11 cellular contexts compared by ENCODE assay signal in the genomic region with DNA sequence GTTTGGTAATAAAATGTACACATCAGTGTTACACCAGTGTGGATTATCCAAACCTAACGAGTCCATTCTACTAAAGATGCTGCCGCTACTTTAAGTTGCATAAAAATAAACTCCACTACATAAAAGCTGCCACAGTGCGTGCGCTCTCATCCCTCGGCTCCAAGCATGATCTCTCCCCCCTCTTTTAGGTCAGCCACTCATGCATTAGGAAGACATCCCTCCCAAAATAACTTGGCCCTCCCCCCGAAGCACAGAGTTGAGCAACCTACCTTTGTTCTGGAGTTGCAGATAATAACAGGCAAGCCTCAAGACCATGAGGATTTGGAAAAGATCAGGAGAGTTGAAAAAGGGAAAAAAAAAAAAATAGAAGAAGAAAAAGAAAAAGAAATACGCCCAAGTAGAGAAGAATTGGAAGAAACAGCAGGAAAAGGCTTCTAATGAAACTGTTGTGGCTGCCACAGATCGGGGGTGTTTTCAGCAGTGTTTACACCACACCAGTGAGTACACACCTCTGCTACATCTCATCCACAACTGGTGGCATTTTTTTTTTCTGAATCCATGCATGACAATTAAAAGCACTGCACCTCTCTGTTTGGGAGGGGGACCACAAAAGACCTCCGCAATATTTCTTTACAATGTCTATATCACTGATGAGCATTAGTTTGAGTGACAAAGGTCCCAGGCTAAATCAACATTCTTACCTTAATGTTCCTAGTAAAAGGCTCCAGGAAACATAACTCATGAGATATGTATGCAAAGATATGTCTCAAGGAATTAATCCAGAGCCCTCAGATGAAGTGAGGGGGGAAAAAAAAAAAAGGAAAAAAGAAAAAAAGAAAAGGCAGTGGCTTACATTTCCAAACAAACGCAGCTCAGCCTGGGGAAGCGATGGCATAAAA.
A peak's percentile ranks its signal among the peaks of the same experiment; 100 is the strongest.
DNase-seq lines count a peak whose midpoint lies in the region; TF ChIP-seq lines count a peak whose summit lies in the region.
"Had no signal": no experiment of that assay in that cellular context is flagged by ENCODE, and none has a peak within 500 bp of the region (broad histone marks: within the 10 kb centered on the region; RNA-seq: fewer than 3 reads in every experiment).

No MANE protein-coding gene starts in this region.

- H3K27me3 ChIP-seq in colonic mucosa (no peaks in the 10 kb centered on the region), mesenchymal stem cell (ENCODE audit: control insufficient read depth in 1 of 2, insufficient read depth in 1 of 2, low read length in 2 of 2) (no peaks in the 10 kb centered on the region), transverse colon (no peaks in the 10 kb centered on the region)

- peaks cover 4% of the 10 kb centered on the region for H3K36me3 Mint-ChIP-seq in T-helper 2 cell treated with Interferon-gamma antibody and Interleukin-4, amounts not matched to agents 5 μg/mL and 100 μg/mL, for 36 hours (ENCODE audit: low read depth)
- H3K36me3 Mint-ChIP-seq in activated T-helper 1 cell treated with anti-CD3 and anti-CD28 coated beads, Interleukin-12 subunit alpha, Interleukin-12 subunit beta, Interleukin-2, Interleukin-4 antibody, amounts not matched to agents 30 ng/mL and 10 ng/mL and 1 ng/mL, durations not matched to agents 14 hours and 24 hours and 36 hours (ENCODE audit: low read depth), result no peaks in the 10 kb centered on the region

- H3K18ac ChIP-seq in mesenchymal stem cell (ENCODE audit: low read depth in 1 of 2, low read length in 2 of 2), result peak overlapping the region in 1 of 2 experiments; percentile 64

- in situ Hi-C loops in transverse colon (cut with MboI; ENCODE audit: low pct_ligation_motif_present in 1 of 4, low pct_unique_long_range_greater_than_20kb in 1 of 4, low sequenced_read_pairs in 3 of 4), result no loop called here

- TF ChIP-seq POLR2A in transverse colon (IDR thresholded peaks at IDR 0.05), result no peak

- no peak overlapping the region for H3K23ac ChIP-seq in mesenchymal stem cell (ENCODE audit: low read length in 2 of 2)

- no peak overlapping the region for H3K9ac ChIP-seq in colonic mucosa (ENCODE audit: low read depth in 2 of 2, low read length in 2 of 2)
- peak overlapping the region; percentile 85 for H3K9ac ChIP-seq in mesenchymal stem cell (ENCODE audit: low read length)

- H3K4me1 ChIP-seq in colonic mucosa, result no peaks in the 10 kb centered on the region
- H3K4me1 ChIP-seq in mesenchymal stem cell (ENCODE audit: control insufficient read depth, insufficient read depth, low read depth, low read length), result peaks cover 10% of the 10 kb centered on the region
- H3K4me1 ChIP-seq in transverse colon, result peaks cover 0 to 18% (median 7%) of the 10 kb centered on the region in 4 donors

- H3K27ac Mint-ChIP-seq in T-helper 2 cell treated with Interferon-gamma antibody and Interleukin-4, amounts not matched to agents 5 μg/mL and 100 μg/mL, for 36 hours, result peak overlapping the region; percentile 41
- H3K27ac Mint-ChIP-seq in activated T-helper 1 cell treated with anti-CD3 and anti-CD28 coated beads, Interleukin-12 subunit alpha, Interleukin-12 subunit beta, Interleukin-2, Interleukin-4 antibody, amounts not matched to agents 30 ng/mL and 10 ng/mL and 1 ng/mL, durations not matched to agents 14 hours and 24 hours and 36 hours, result no peak overlapping the region

- H2BK5ac ChIP-seq in mesenchymal stem cell (ENCODE audit: low read depth, low read length, poor library complexity, severe bottlenecking), result no peak overlapping the region

- H3K4me3 ChIP-seq in colonic mucosa, result no peak overlapping the region
- peak overlapping the region in 1 of 2 experiments; percentile 70 for H3K4me3 ChIP-seq in mesenchymal stem cell (ENCODE audit: insufficient read depth in 1 of 2, low read depth in 1 of 2, low read length in 2 of 2)
- peak overlapping the region in 3 of 4 donors; percentile 10 to 30 (median 15) for H3K4me3 ChIP-seq in transverse colon

- H2AK5ac ChIP-seq in mesenchymal stem cell (ENCODE audit: low read length, severe bottlenecking), result peak overlapping the region; percentile 46

- H2AFZ ChIP-seq in mesenchymal stem cell (ENCODE audit: low read depth, low read length), result no peak overlapping the region

- H3K27me3 Mint-ChIP-seq in T-helper 2 cell treated with Interferon-gamma antibody and Interleukin-4, amounts not matched to agents 5 μg/mL and 100 μg/mL, for 36 hours (ENCODE audit: low read depth), result no peaks in the 10 kb centered on the region
- H3K27me3 Mint-ChIP-seq in activated T-helper 1 cell treated with anti-CD3 and anti-CD28 coated beads, Interleukin-12 subunit alpha, Interleukin-12 subunit beta, Interleukin-2, Interleukin-4 antibody, amounts not matched to agents 30 ng/mL and 10 ng/mL and 1 ng/mL, durations not matched to agents 14 hours and 24 hours and 36 hours (ENCODE audit: insufficient read depth), result peaks cover 18% of the 10 kb centered on the region

- H4K91ac ChIP-seq in mesenchymal stem cell (ENCODE audit: low read length), result no peak overlapping the region

- H4K8ac ChIP-seq in mesenchymal stem cell (ENCODE audit: low read length), result peak overlapping the region; percentile 32

- intact Hi-C loops in colonic mucosa (cut with DNase I) (no loop called here), transverse colon (cut with DNase I; ENCODE audit: low total_unique reads) (loop anchor here (5.0 to 10.0 kb wide), 2 partner anchors 110 to 177 kb away; no protein-coding TSS in a partner anchor)
- intact Hi-C loops in activated T-helper 1 cell treated with anti-CD3 and anti-CD28 coated beads, Interleukin-12 subunit alpha, Interleukin-12 subunit beta, Interleukin-2, Interleukin-4 antibody, amounts not matched to agents 30 ng/mL and 10 ng/mL and 1 ng/mL, durations not matched to agents 14 hours and 24 hours and 36 hours (cut with micrococcal nuclease), result no loop called here

- H3K4me2 ChIP-seq in mesenchymal stem cell (ENCODE audit: low read length, poor library complexity, severe bottlenecking), result peak overlapping the region; percentile 42

- peaks cover 21% of the 10 kb centered on the region for H3K79me1 ChIP-seq in mesenchymal stem cell (replicated peaks; ENCODE audit: low read length, poor library complexity, severe bottlenecking)

- no peaks in the 10 kb centered on the region for H3K9me3 ChIP-seq in colonic mucosa
- H3K9me3 ChIP-seq in mesenchymal stem cell (ENCODE audit: control insufficient read depth, low read length), result no peaks in the 10 kb centered on the region
- no peaks in the 10 kb centered on the region for H3K9me3 ChIP-seq in transverse colon

- no peak for DNase-seq in T-helper 2 cell treated with Interferon-gamma antibody and Interleukin-4, amounts not matched to agents 5 μg/mL and 100 μg/mL, for 36 hours (ENCODE audit: low spot score)
- DNase-seq in T-helper 2 cell (no peak), colonic mucosa (no peak), mesenchymal stem cell (peak; percentile 61), transverse colon (peak; percentile 39), EL (no peak), SIG-M5 (lab: John Stamatoyannopoulos, UW) (no peak)
- DNase-seq in activated T-helper 1 cell treated with anti-CD3 and anti-CD28 coated beads, Interleukin-12 subunit alpha, Interleukin-12 subunit beta, Interleukin-2, Interleukin-4 antibody, amounts not matched to agents 30 ng/mL and 10 ng/mL and 1 ng/mL, durations not matched to agents 14 hours and 24 hours and 36 hours (ENCODE audit: low spot score), result no peak
- DNase-seq: activated gamma-delta T cell, NCI-H2171, small intestine had no signal

- no peak overlapping the region for H2BK120ac ChIP-seq in mesenchymal stem cell (ENCODE audit: low read depth, low read length)

- peak overlapping the region in 1 of 2 experiments; percentile 38 for H2BK12ac ChIP-seq in mesenchymal stem cell (ENCODE audit: low read length in 2 of 2)

- H3K27ac ChIP-seq in colonic mucosa (peak overlapping the region; percentile 8), mesenchymal stem cell (ENCODE audit: low read length, poor library complexity, severe bottlenecking) (peak overlapping the region; percentile 77), transverse colon (peak overlapping the region; percentile 55 to 76 (median 67))

- no peak for TF ChIP-seq EP300 in transverse colon (IDR thresholded peaks at IDR 0.05; ENCODE audit: low read depth)

- 38% methylated on average over 11 of the region's 11 CpGs for WGBS in mesenchymal stem cell
- WGBS in transverse colon (ENCODE audit: low coverage in 1 of 2), 2 donors, result 70 to 72% methylated on average over 9 to 11 of the region's 11 CpGs

- H3K36me3 ChIP-seq in colonic mucosa, result no peaks in the 10 kb centered on the region
- H3K36me3 ChIP-seq in mesenchymal stem cell (ENCODE audit: control insufficient read depth in 1 of 2, insufficient read depth in 2 of 2, low read depth in 1 of 2, low read length in 2 of 2), result no peaks in the 10 kb centered on the region
- H3K36me3 ChIP-seq in transverse colon, result no peaks in the 10 kb centered on the region

- H3K9me3 Mint-ChIP-seq in T-helper 2 cell treated with Interferon-gamma antibody and Interleukin-4, amounts not matched to agents 5 μg/mL and 100 μg/mL, for 36 hours, result no peaks in the 10 kb centered on the region
- no peaks in the 10 kb centered on the region for H3K9me3 Mint-ChIP-seq in activated T-helper 1 cell treated with anti-CD3 and anti-CD28 coated beads, Interleukin-12 subunit alpha, Interleukin-12 subunit beta, Interleukin-2, Interleukin-4 antibody, amounts not matched to agents 30 ng/mL and 10 ng/mL and 1 ng/mL, durations not matched to agents 14 hours and 24 hours and 36 hours

- H3K14ac ChIP-seq in mesenchymal stem cell (ENCODE audit: low read length in 2 of 2), result no peak overlapping the region

- peaks cover 15% of the 10 kb centered on the region for H3K4me1 Mint-ChIP-seq in T-helper 2 cell treated with Interferon-gamma antibody and Interleukin-4, amounts not matched to agents 5 μg/mL and 100 μg/mL, for 36 hours (ENCODE audit: low read depth)
- H3K4me1 Mint-ChIP-seq in activated T-helper 1 cell treated with anti-CD3 and anti-CD28 coated beads, Interleukin-12 subunit alpha, Interleukin-12 subunit beta, Interleukin-2, Interleukin-4 antibody, amounts not matched to agents 30 ng/mL and 10 ng/mL and 1 ng/mL, durations not matched to agents 14 hours and 24 hours and 36 hours (ENCODE audit: low read depth), result no peaks in the 10 kb centered on the region

- no peak overlapping the region for H3K4me3 Mint-ChIP-seq in T-helper 2 cell treated with Interferon-gamma antibody and Interleukin-4, amounts not matched to agents 5 μg/mL and 100 μg/mL, for 36 hours
- H3K4me3 Mint-ChIP-seq in activated T-helper 1 cell treated with anti-CD3 and anti-CD28 coated beads, Interleukin-12 subunit alpha, Interleukin-12 subunit beta, Interleukin-2, Interleukin-4 antibody, amounts not matched to agents 30 ng/mL and 10 ng/mL and 1 ng/mL, durations not matched to agents 14 hours and 24 hours and 36 hours, result no peak overlapping the region

- no peak overlapping the region for H3K4ac ChIP-seq in mesenchymal stem cell (ENCODE audit: low read depth in 1 of 2, low read length in 2 of 2)

- no peak for TF ChIP-seq CTCF in colonic mucosa (IDR thresholded peaks at IDR 0.05)
- no peak for TF ChIP-seq CTCF in transverse colon (IDR thresholded peaks at IDR 0.05)

- H2BK15ac ChIP-seq in mesenchymal stem cell (ENCODE audit: low read depth, poor library complexity, severe bottlenecking), result no peak overlapping the region

Comparison
In these comparisons a context has a peak if more than half of its experiments do, and no peak if none do; other contexts are left out.
1. DNase-seq: peak in mesenchymal stem cell (single experiment) and transverse colon (single experiment); none in T-helper 2 cell treated with Interferon-gamma antibody and Interleukin-4, amounts not matched to agents 5 μg/mL and 100 μg/mL, for 36 hours (single experiment), T-helper 2 cell (0 of 5), colonic mucosa (single experiment), EL (single experiment), activated T-helper 1 cell treated with anti-CD3 and anti-CD28 coated beads, Interleukin-12 subunit alpha, Interleukin-12 subunit beta, Interleukin-2, Interleukin-4 antibody, amounts not matched to agents 30 ng/mL and 10 ng/mL and 1 ng/mL, durations not matched to agents 14 hours and 24 hours and 36 hours (single experiment) and SIG-M5 (single experiment).
2. H3K27ac ChIP-seq: peak in every context shown above with its lines; median percentile 77 in mesenchymal stem cell; 67 in transverse colon; 8 in colonic mucosa.